ENCODE assay signal across 4 cellular contexts in the genomic region with DNA sequence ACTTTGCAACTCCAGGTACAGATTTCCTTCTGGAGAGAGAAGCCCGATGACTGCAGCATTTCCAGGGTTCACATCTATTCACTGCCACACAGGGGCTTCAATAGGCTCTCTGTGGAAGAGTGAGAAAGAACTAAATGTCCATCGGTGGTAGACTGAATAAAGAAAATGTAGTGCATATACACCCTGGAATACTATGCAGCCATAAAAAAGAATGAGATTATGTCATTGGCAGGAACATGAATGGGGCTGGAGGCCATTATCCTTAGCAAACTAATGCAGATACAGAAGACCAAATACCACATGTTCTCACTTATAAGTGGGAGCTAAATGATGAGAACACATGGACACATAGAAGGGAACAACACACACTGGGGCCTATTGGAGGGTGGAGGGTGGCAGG. TPM values are rescaled to one million over a fixed set of nuclear protein-coding genes. Genes with fewer than 3 reads are reported as not detected.
"Had no signal": no experiment of that assay in that cellular context is flagged by ENCODE, and none has a peak within 500 bp of the region (broad histone marks: within the 10 kb centered on the region; RNA-seq: fewer than 3 reads in every experiment).

No MANE protein-coding gene starts in this region.

RNA-seq across cellular contexts. Expression of a gene that starts 53.6 kb away (rescaled TPM):
- total RNA-seq: naive thymus-derived CD4-positive, alpha-beta T cell; naive thymus-derived CD8-positive, alpha-beta T cell; natural killer cell; natural killer cell treated with Interleukin-12 subunit alpha and Interleukin-12 subunit beta and Interleukin-15 and Interleukin-18, amount 100 ng/mL, for 72 hours had no signal
- polyA plus RNA-seq: naive thymus-derived CD4-positive, alpha-beta T cell; naive thymus-derived CD8-positive, alpha-beta T cell had no signal
